Comparison of ENCODE assay signal across 8 cellular contexts in genomic region chr6:117906905-117907599, GRCh38. TPM values are rescaled to one million over a fixed set of nuclear protein-coding genes. Genes with fewer than 3 reads are reported as not detected.
DNase-seq lines count a peak whose midpoint lies in the region; ATAC-seq and TF ChIP-seq lines count a peak whose summit lies in the region.

SLC35F1 (plus strand) TSS chr6:117907264.

- no peaks in the 10 kb centered on the region for H3K36me3 Mint-ChIP-seq in CD14-positive monocyte

- TF ChIP-seq CTCF in CD14-positive monocyte (IDR thresholded peaks at IDR 0.05) (no peak), Peyer's patch (IDR thresholded peaks at IDR 0.05) (peak in 1 of 6 experiments; percentile 3), breast epithelium (IDR thresholded peaks at IDR 0.05) (no peak), spleen (IDR thresholded peaks at IDR 0.05 in 8 of 11, conservative IDR thresholded peaks at IDR 0.05 in 3 of 11) (peak in 3 of 11 experiments; percentile 10 to 31 (median 27))

- intact Hi-C loops in CD14-positive monocyte (cut with micrococcal nuclease) = no loop called here
- intact Hi-C loops in breast epithelium (cut with DNase I; ENCODE audit: low total_unique reads) = no loop called here
- intact Hi-C loops in spleen (cut with DNase I; ENCODE audit: low total_unique reads) = no loop called here

- H3K27ac ChIP-seq in Peyer's patch = peak within 1 kb of the TSS in 2 of 4 donors; percentile 25 to 39
- H3K27ac ChIP-seq in breast epithelium = no peak within 1 kb of the TSS
- peak within 1 kb of the TSS in 2 of 8 donors; percentile 12 to 17 for H3K27ac ChIP-seq in spleen

- H3K36me3 ChIP-seq in Peyer's patch (no peaks in the 10 kb centered on the region), breast epithelium (no peaks in the 10 kb centered on the region), spleen (no peaks in the 10 kb centered on the region)

- H3K4me3 ChIP-seq in Peyer's patch (peak within 1 kb of the TSS; percentile 20 to 59 (median 49)), breast epithelium (peak within 1 kb of the TSS; percentile 47 to 74 (median 59)), spleen (peak within 1 kb of the TSS; percentile 30 to 76 (median 58))

- H3K9me3 Mint-ChIP-seq in CD14-positive monocyte = peaks cover 0 to 15% (median 8%) of the 10 kb centered on the region in 7 donors

- peak within 1 kb of the TSS; percentile 51 to 79 for H3K4me3 Mint-ChIP-seq in CD14-positive monocyte

- TF ChIP-seq POLR2A in Peyer's patch (IDR thresholded peaks at IDR 0.05) = no peak
- TF ChIP-seq POLR2A in breast epithelium (IDR thresholded peaks at IDR 0.05) = no peak
- no peak for TF ChIP-seq POLR2A in spleen (IDR thresholded peaks at IDR 0.05)

- 1 to 5% (median 1%) methylated on average over 28 to 88 of the region's 88 CpGs for WGBS in spleen, 5 donors

- H3K4me1 Mint-ChIP-seq in CD14-positive monocyte = peaks cover 4% of the 10 kb centered on the region

- H3K27ac Mint-ChIP-seq in CD14-positive monocyte = no peak within 1 kb of the TSS

- H3K9me3 ChIP-seq in Peyer's patch (no peaks in the 10 kb centered on the region), breast epithelium (no peaks in the 10 kb centered on the region), spleen (no peaks in the 10 kb centered on the region)

- H3K4me1 ChIP-seq in Peyer's patch (peaks cover 0 to 13% (median 6%) of the 10 kb centered on the region in 4 donors), breast epithelium (peaks cover 0 to 6% of the 10 kb centered on the region in 2 donors), spleen (peaks cover 0 to 24% (median 18%) of the 10 kb centered on the region in 6 donors)

- H3K27me3 Mint-ChIP-seq in CD14-positive monocyte (ENCODE audit: low read depth in 3 of 3) = peaks cover 49 to 70% (median 55%) of the 10 kb centered on the region in 3 donors

- peaks cover 0 to 21% of the 10 kb centered on the region in 2 donors for H3K27me3 ChIP-seq in Peyer's patch
- peaks cover 0 to 38% of the 10 kb centered on the region in 2 donors for H3K27me3 ChIP-seq in breast epithelium
- H3K27me3 ChIP-seq in spleen (replicated peaks in 1 of 7) = peaks cover 0 to 78% (median 36%) of the 10 kb centered on the region in 7 donors

- DNase-seq in CD14-positive monocyte (ENCODE audit: low spot score) = no peak
- peak in 1 of 3 donors; percentile 57 for DNase-seq in Peyer's patch
- DNase-seq in breast epithelium (ENCODE audit: low spot score in 2 of 2) = no peak
- DNase-seq in inferior parietal cortex (ENCODE audit: extremely low spot score) = peak; percentile 58
- no peak for DNase-seq in spleen
- DNase-seq in NK-92 treated with Interleukin-12 subunit alpha and Interleukin-12 subunit beta, amount 100 ng/mL, for 24 hours (lab: John Stamatoyannopoulos, UW) = no peak

- ATAC-seq in GM19023 (IDR thresholded peaks at IDR 0.05; ENCODE audit: unreplicated experiment) (peak; percentile 70), HG03159 (IDR thresholded peaks at IDR 0.05; ENCODE audit: unreplicated experiment) (peak; percentile 75)

RNA-seq across cellular contexts. Expression of gene SLC35F1, which starts in this region (rescaled TPM):
- polyA plus RNA-seq in CD14-positive monocyte (not detected), spleen (under 1 TPM; 0.13 to 0.70 (median 0.41) TPM)
- total RNA-seq in Peyer's patch (under 1 TPM in 3 of 4 donors, not detected in 1; 0.28 to 0.53 (median 0.40) TPM), breast epithelium (1 to 10 TPM in 1 of 3 donors, under 1 TPM in 2; 0.66 to 2.5 (median 0.80) TPM), spleen (1 to 10 TPM; 1.2 to 4.0 (median 2.6) TPM)
